Comparison of ENCODE assay signal across 18 cellular contexts in the genomic region with DNA sequence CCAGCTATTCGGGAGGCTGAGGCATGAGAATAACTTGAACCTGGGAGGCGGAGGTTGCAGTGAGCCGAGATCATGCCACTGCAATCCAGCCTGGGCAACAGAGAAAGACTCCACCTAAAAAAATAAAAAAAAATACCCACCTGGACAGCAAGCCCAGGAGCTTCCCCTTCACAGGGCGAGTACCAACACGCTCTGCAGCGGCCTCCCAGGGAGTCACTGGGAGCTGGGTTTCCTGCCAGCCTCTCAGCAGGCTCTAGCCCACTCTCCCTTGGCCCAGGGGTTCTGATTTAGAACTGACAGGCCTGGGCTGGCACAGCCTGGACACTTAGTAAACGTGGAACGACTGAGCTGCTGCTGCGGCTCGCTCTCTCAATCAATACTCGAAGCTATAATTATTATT. TPM values are rescaled to one million over a fixed set of nuclear protein-coding genes. Genes with fewer than 3 reads are reported as not detected.
"Had no signal": no experiment of that assay in that cellular context is flagged by ENCODE, and none has a peak within 500 bp of the region (broad histone marks: within the 10 kb centered on the region; RNA-seq: fewer than 3 reads in every experiment).

No MANE protein-coding gene starts in this region.

- H3K9me3 Mint-ChIP-seq: activated CD4-positive, alpha-beta T cell treated with anti-CD3 and anti-CD28 coated beads, Interleukin-2, amount 10 ng/mL, durations not matched to agents 7 days and 5 days; activated naive CD4-positive, alpha-beta T cell treated with anti-CD3 and anti-CD28 coated beads, Interleukin-2, amount 10 ng/mL, durations not matched to agents 7 days and 5 days; activated T-helper 2 cell treated with anti-CD3 and anti-CD28 coated beads, Interferon-gamma antibody, Interleukin-2, Interleukin-4, amounts not matched to agents 10 μg/mL and 5 μg/mL and 100 μg/mL, durations not matched to agents 14 hours and 24 hours and 36 hours; central memory CD8-positive, alpha-beta T cell; neural crest cell; stimulated activated naive B cell treated with anti-CD40 and anti-IgM and Interleukin-4, amounts not matched to agents 10 μg/mL and 1 μg/mL and 100 μg/mL, for 72 hours; WTC11 had no signal

- H3K4me3 Mint-ChIP-seq: activated CD4-positive, alpha-beta T cell treated with anti-CD3 and anti-CD28 coated beads, Interleukin-2, amount 10 ng/mL, durations not matched to agents 7 days and 5 days; activated naive CD4-positive, alpha-beta T cell treated with anti-CD3 and anti-CD28 coated beads, Interleukin-2, amount 10 ng/mL, durations not matched to agents 7 days and 5 days; central memory CD8-positive, alpha-beta T cell; stimulated activated naive B cell treated with anti-CD40 and anti-IgM and Interleukin-4, amounts not matched to agents 10 μg/mL and 1 μg/mL and 100 μg/mL, for 72 hours had no signal

- H3K27ac ChIP-seq: left ventricle myocardium inferior, sigmoid colon, tibial nerve, vagina had no signal

- H3K36me3 Mint-ChIP-seq: activated naive CD4-positive, alpha-beta T cell treated with anti-CD3 and anti-CD28 coated beads, Interleukin-2, amount 10 ng/mL, durations not matched to agents 7 days and 5 days; stimulated activated naive B cell treated with anti-CD40 and anti-IgM and Interleukin-4, amounts not matched to agents 10 μg/mL and 1 μg/mL and 100 μg/mL, for 72 hours; WTC11 had no signal

- ATAC-seq: stimulated activated naive B cell treated with anti-CD40 and anti-IgM and Interleukin-4, amounts not matched to agents 10 μg/mL and 1 μg/mL and 100 μg/mL, for 72 hours; WTC11 had no signal

- H3K27ac Mint-ChIP-seq: activated CD4-positive, alpha-beta T cell treated with anti-CD3 and anti-CD28 coated beads, Interleukin-2, amount 10 ng/mL, durations not matched to agents 7 days and 5 days; activated naive CD4-positive, alpha-beta T cell treated with anti-CD3 and anti-CD28 coated beads, Interleukin-2, amount 10 ng/mL, durations not matched to agents 7 days and 5 days; activated T-helper 2 cell treated with anti-CD3 and anti-CD28 coated beads, Interferon-gamma antibody, Interleukin-2, Interleukin-4, amounts not matched to agents 10 μg/mL and 5 μg/mL and 100 μg/mL, durations not matched to agents 14 hours and 24 hours and 36 hours; stimulated activated naive B cell treated with anti-CD40 and anti-IgM and Interleukin-4, amounts not matched to agents 10 μg/mL and 1 μg/mL and 100 μg/mL, for 72 hours; WTC11 had no signal

- DNase-seq: activated CD4-positive, alpha-beta T cell treated with anti-CD3 and anti-CD28 coated beads, Interleukin-2, amount 10 ng/mL, durations not matched to agents 7 days and 5 days; activated naive CD4-positive, alpha-beta T cell treated with anti-CD3 and anti-CD28 coated beads, Interleukin-2, amount 10 ng/mL, durations not matched to agents 7 days and 5 days; effector memory CD4-positive, alpha-beta T cell; left ventricle myocardium inferior; sigmoid colon; stimulated activated CD4-positive, alpha-beta T cell treated with anti-CD3 and anti-CD28 coated beads, Interleukin-2, amount 100 ng/mL, for 24 hours; stimulated activated naive B cell treated with anti-CD40 and anti-IgM and Interleukin-4, amounts not matched to agents 10 μg/mL and 1 μg/mL and 100 μg/mL, for 72 hours had no signal

RNA-seq across cellular contexts. Expression of a gene that starts 2.0 kb away (rescaled TPM):
- total RNA-seq: epithelial cell of proximal tubule, left ventricle myocardium inferior, mesenteric fat pad, neural crest cell, osteocyte, pulmonary artery endothelial cell, subcutaneous adipose tissue, vagina had no signal
